35 cellular contexts compared by ENCODE assay signal in the genomic region with DNA sequence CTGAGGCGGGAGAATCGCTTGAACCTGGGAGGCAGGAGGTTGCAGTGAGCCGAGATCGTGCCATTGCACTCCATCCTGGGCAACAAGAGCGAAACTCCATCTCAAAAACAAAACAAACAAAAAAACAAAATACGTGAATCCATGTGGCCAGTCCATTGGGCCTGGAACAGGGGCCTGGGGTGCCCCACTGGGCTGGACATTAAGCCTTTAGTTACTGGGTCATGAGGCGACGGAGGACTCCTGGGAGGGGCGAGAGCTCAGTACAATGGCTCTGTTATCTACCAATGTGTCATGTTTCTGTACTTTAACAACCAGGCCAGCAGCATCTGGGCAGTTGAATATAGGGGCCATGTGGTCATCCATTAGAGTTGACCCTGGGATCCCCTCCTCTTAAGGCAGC. TPM values are rescaled to one million over a fixed set of nuclear protein-coding genes. Genes with fewer than 3 reads are reported as not detected.
A peak's percentile ranks its signal among the peaks of the same experiment; 100 is the strongest.
DNase-seq lines count a peak whose midpoint lies in the region; ATAC-seq, FAIRE-seq and TF ChIP-seq lines count a peak whose summit lies in the region.
"Had no signal": no experiment of that assay in that cellular context is flagged by ENCODE, and none has a peak within 500 bp of the region (broad histone marks: within the 10 kb centered on the region; RNA-seq: fewer than 3 reads in every experiment).

No MANE protein-coding gene starts in this region.

- no peak overlapping the region for H4K8ac ChIP-seq in H9 (replicated peaks; ENCODE audit: insufficient read length, low read depth, low read length)

- ATAC-seq in GM18858 (IDR thresholded peaks at IDR 0.05; ENCODE audit: unreplicated experiment) (no peak), natural killer cell (no peak)
- ATAC-seq: activated CD4-positive, alpha-beta T cell treated with anti-CD3 and anti-CD28 coated beads for 36 hours; HCT116; heart left ventricle had no signal

- no peak overlapping the region for H3K4me2 ChIP-seq in H9 (ENCODE audit: insufficient read depth, insufficient read length, low read length)
- H3K4me2 ChIP-seq: KMS-11, smooth muscle cell had no signal

- no peaks in the 10 kb centered on the region for H3K9me3 ChIP-seq in H9 (ENCODE audit: control insufficient read depth, low read depth, low read length)
- H3K9me3 ChIP-seq: BE2C, heart left ventricle, right atrium auricular region, SJCRH30, transverse colon had no signal

- no peak overlapping the region for H3T11ph ChIP-seq in H9 (ENCODE audit: low read length)

- H3K18ac ChIP-seq in H9 (ENCODE audit: insufficient read length, low read depth, low read length): no peak overlapping the region

- no peak overlapping the region for H2BK15ac ChIP-seq in H9 (ENCODE audit: low read depth, low read length)

- TF ChIP-seq CTCF in H9 (conservative IDR thresholded peaks at IDR 0.05) (no peak), coronary artery (IDR thresholded peaks at IDR 0.05) (no peak), natural killer cell (IDR thresholded peaks at IDR 0.05) (no peak)

- H4K91ac ChIP-seq in H9 (ENCODE audit: insufficient read length, low read depth, low read length): no peak overlapping the region

- WGBS in H9 (ENCODE audit: extremely low coverage, insufficient read length, low lambda C conversion rate): no CpG with 5 or more reads among the region's 9 CpGs

- H3K23ac ChIP-seq in H9 (ENCODE audit: insufficient read length, low read depth, low read length): no peak overlapping the region

- H2BK12ac ChIP-seq in H9 (ENCODE audit: insufficient read length, low read depth, low read length): no peak overlapping the region

- H3K79me2 ChIP-seq in H9 (ENCODE audit: insufficient read depth, low read length): no peaks in the 10 kb centered on the region
- H3K79me2 ChIP-seq: parathyroid adenoma had no signal

- H2BK5ac ChIP-seq in H9 (ENCODE audit: insufficient read length, low read length): no peak overlapping the region

- no peak overlapping the region for H3K9ac ChIP-seq in H9 (ENCODE audit: extremely low read depth, insufficient read length, low read length)
- H3K9ac ChIP-seq: KMS-11, parathyroid adenoma had no signal

- H3K56ac ChIP-seq in H9 (ENCODE audit: insufficient read length, low read depth, low read length): no peak overlapping the region

- H3K4ac ChIP-seq in H9 (ENCODE audit: low read depth, low read length): no peak overlapping the region

- no peak overlapping the region for H2AK5ac ChIP-seq in H9 (ENCODE audit: insufficient read length, low read length)

- H4K20me1 ChIP-seq in H9 (ENCODE audit: control insufficient read depth, insufficient read depth, insufficient read length): no peaks in the 10 kb centered on the region

- H3K4me3 Mint-ChIP-seq in H9: no peak overlapping the region
- H3K4me3 Mint-ChIP-seq in natural killer cell: no peak overlapping the region
- H3K4me3 Mint-ChIP-seq: activated CD4-positive, alpha-beta T cell treated with anti-CD3 and anti-CD28 coated beads for 36 hours; activated naive CD4-positive, alpha-beta T cell treated with anti-CD3 and anti-CD28 coated beads, Interleukin-2, amount 50 U/mL, for 24 hours; natural killer cell treated with Interleukin-12 subunit alpha and Interleukin-12 subunit beta and Interleukin-15 and Interleukin-18, amount 100 ng/mL, for 72 hours had no signal

- no peaks in the 10 kb centered on the region for H3K79me1 ChIP-seq in H9 (ENCODE audit: insufficient read depth, low read depth, low read length, poor library complexity, severe bottlenecking)

- no peak for FAIRE-seq in HTR-8/SVneo (lab: Jason Lieb, UNC)
- FAIRE-seq: kidney, RCC 7860 had no signal

- no peaks in the 10 kb centered on the region; the same call in 1 of the 2 replicates for H3K27me3 Mint-ChIP-seq in H9 (ENCODE audit: low read depth)
- H3K27me3 Mint-ChIP-seq in natural killer cell (ENCODE audit: low read depth in 2 of 2): no peaks in the 10 kb centered on the region
- H3K27me3 Mint-ChIP-seq: activated CD4-positive, alpha-beta T cell treated with anti-CD3 and anti-CD28 coated beads for 36 hours; activated naive CD4-positive, alpha-beta T cell treated with anti-CD3 and anti-CD28 coated beads, Interleukin-2, amount 50 U/mL, for 24 hours; natural killer cell treated with Interleukin-12 subunit alpha and Interleukin-12 subunit beta and Interleukin-15 and Interleukin-18, amount 100 ng/mL, for 72 hours had no signal

- H4K5ac ChIP-seq in H9 (ENCODE audit: insufficient read length, low read depth, low read length): no peak overlapping the region

- DNase-seq in H9: no peak
- no peak for DNase-seq in coronary artery (ENCODE audit: low spot score)
- peak; percentile 56 for DNase-seq in midbrain (lab: John Stamatoyannopoulos, UW)
- peak; percentile 81 for DNase-seq in superior temporal gyrus (ENCODE audit: extremely low spot score)
- DNase-seq in HTR-8/SVneo (ENCODE audit: insufficient read length, low spot score): no peak
- DNase-seq in natural killer cell: no peak
- no peak for DNase-seq in NCI-H526 treated with DMSO at 0.1 percent for 48 hours (lab: John Stamatoyannopoulos, UW)
- DNase-seq: ACHN; activated CD4-positive, alpha-beta T cell treated with anti-CD3 and anti-CD28 coated beads for 36 hours; activated T-cell treated with anti-CD3 and anti-CD28 coated beads for 4 hours; amniotic stem cell; BE2C; cortex of kidney; EL; erythroblast; heart left ventricle; kidney; NCI-H1436; NCI-H2107; NCI-H345; NCI-H748 treated with DMSO at 0.1 percent for 48 hours; SJCRH30; stimulated activated naive CD4-positive, alpha-beta T cell treated with Interleukin-2 at 50 U/mL for 16 hours; SW 1271; transverse colon had no signal

- no peaks in the 10 kb centered on the region for H3K4me1 ChIP-seq in H9 (ENCODE audit: insufficient read depth, low read length)
- H3K4me1 ChIP-seq: BE2C, parathyroid adenoma, SJCRH30, transverse colon had no signal

- H3K27me3 ChIP-seq in H9 (ENCODE audit: insufficient read depth, low read length): no peaks in the 10 kb centered on the region
- H3K27me3 ChIP-seq: BE2C, heart left ventricle, right atrium auricular region, SJCRH30, transverse colon had no signal

- H3K4me1 Mint-ChIP-seq in H9 (peaks cover 8 to 17% of the 10 kb centered on the region in 2 experiments), natural killer cell (no peaks in the 10 kb centered on the region)
- H3K4me1 Mint-ChIP-seq: activated CD4-positive, alpha-beta T cell treated with anti-CD3 and anti-CD28 coated beads for 36 hours; activated naive CD4-positive, alpha-beta T cell treated with anti-CD3 and anti-CD28 coated beads, Interleukin-2, amount 50 U/mL, for 24 hours had no signal

- no peak overlapping the region for H2AFZ ChIP-seq in H9 (ENCODE audit: low read length)
- H2AFZ ChIP-seq: parathyroid adenoma had no signal

- no peak overlapping the region for H2BK20ac ChIP-seq in H9 (ENCODE audit: low read depth, low read length, poor library complexity, severe bottlenecking)

- H3K23me2 ChIP-seq in H9 (ENCODE audit: insufficient read length, low read depth, low read length, poor library complexity, severe bottlenecking): no peaks in the 10 kb centered on the region

- H3K27ac ChIP-seq in H9 (ENCODE audit: insufficient read length, low read depth, low read length) (no peak overlapping the region), coronary artery (peak overlapping the region; percentile 72 to 79)
- H3K27ac ChIP-seq: heart left ventricle, KMS-11, parathyroid adenoma, right atrium auricular region, SJCRH30, transverse colon had no signal

- H3K4me3 ChIP-seq in coronary artery: no peak overlapping the region
- H3K4me3 ChIP-seq: heart left ventricle, right atrium auricular region, SJCRH30, smooth muscle cell, transverse colon had no signal

- peak overlapping the region in 2 of 3 experiments; percentile 4 to 57; a peak in 1 of 7 replicates for H3K27ac Mint-ChIP-seq in H9
- no peak overlapping the region for H3K27ac Mint-ChIP-seq in natural killer cell
- H3K27ac Mint-ChIP-seq: activated CD4-positive, alpha-beta T cell treated with anti-CD3 and anti-CD28 coated beads for 36 hours; activated naive CD4-positive, alpha-beta T cell treated with anti-CD3 and anti-CD28 coated beads, Interleukin-2, amount 50 U/mL, for 24 hours; activated T-helper 2 cell treated with anti-CD3 and anti-CD28 coated beads, Interferon-gamma antibody, Interleukin-2, Interleukin-4, amounts not matched to agents 10 μg/mL and 5 μg/mL and 100 μg/mL, durations not matched to agents 14 hours and 24 hours and 36 hours had no signal

- H3K36me3 Mint-ChIP-seq in H9 (ENCODE audit: insufficient read depth in 1 of 3, low read depth in 3 of 3): peaks cover 10 to 52% (median 22%) of the 10 kb centered on the region in 3 experiments; a peak in 6 of 7 replicates
- no peaks in the 10 kb centered on the region for H3K36me3 Mint-ChIP-seq in natural killer cell
- H3K36me3 Mint-ChIP-seq: natural killer cell treated with Interleukin-12 subunit alpha and Interleukin-12 subunit beta and Interleukin-15 and Interleukin-18, amount 100 ng/mL, for 72 hours had no signal

- intact Hi-C loops in natural killer cell (cut with micrococcal nuclease): loop anchor here (5.0 kb wide), 1 partner anchor 135 kb away; no protein-coding TSS in a partner anchor

- H3K14ac ChIP-seq in H9 (ENCODE audit: insufficient read depth, low read length): no peak overlapping the region

- H2BK120ac ChIP-seq in H9 (ENCODE audit: low read depth, low read length, poor library complexity, severe bottlenecking): no peak overlapping the region

- H3K9me3 Mint-ChIP-seq in H9 (no peaks in the 10 kb centered on the region), natural killer cell (no peaks in the 10 kb centered on the region)
- H3K9me3 Mint-ChIP-seq: activated naive CD4-positive, alpha-beta T cell treated with anti-CD3 and anti-CD28 coated beads, Interleukin-2, amount 50 U/mL, for 24 hours; activated T-helper 2 cell treated with anti-CD3 and anti-CD28 coated beads, Interferon-gamma antibody, Interleukin-2, Interleukin-4, amounts not matched to agents 10 μg/mL and 5 μg/mL and 100 μg/mL, durations not matched to agents 14 hours and 24 hours and 36 hours; natural killer cell treated with Interleukin-12 subunit alpha and Interleukin-12 subunit beta and Interleukin-15 and Interleukin-18, amount 100 ng/mL, for 72 hours had no signal

RNA-seq across cellular contexts. Expression of gene CLEC18A, which starts 18.9 kb away (rescaled TPM):
- total RNA-seq in H9 (2021) (0.75 and 1.6 TPM in 2 replicates), natural killer cell (1 to 10 TPM; 2.3 to 2.7 (median 2.4) TPM)

Comparison
In these comparisons a context has a peak if more than half of its experiments do, and no peak if none do; other contexts are left out.
1. DNase-seq: peak in midbrain (single experiment) and superior temporal gyrus (single experiment); none in H9 (single experiment), coronary artery (single experiment), HTR-8/SVneo (single experiment), natural killer cell (single experiment) and NCI-H526 treated with DMSO at 0.1 percent for 48 hours (single experiment).
2. H3K27ac Mint-ChIP-seq: peak in H9 (2 of 3); none in natural killer cell (0 of 2).